In genomic region chr2:150133623-150134022, GRCh38 we compare ENCODE assay signal across 8 cellular contexts.
DNase-seq lines count a peak whose midpoint lies in the region; ATAC-seq lines count a peak whose summit lies in the region.

No MANE protein-coding gene starts in this region.

- no peak overlapping the region for H3K4me3 Mint-ChIP-seq in activated CD4-positive, alpha-beta T cell treated with anti-CD3 and anti-CD28 coated beads for 36 hours
- no peak overlapping the region for H3K4me3 Mint-ChIP-seq in activated CD4-positive, alpha-beta T cell treated with anti-CD3 and anti-CD28 coated beads, Interleukin-2, amount 10 ng/mL, durations not matched to agents 7 days and 5 days
- H3K4me3 Mint-ChIP-seq in CD8-positive, alpha-beta memory T cell, result no peak overlapping the region

- H3K4me3 ChIP-seq in CD8-positive, alpha-beta memory T cell (ENCODE audit: low read length), result no peak overlapping the region

- H3K9me3 Mint-ChIP-seq in activated CD4-positive, alpha-beta T cell treated with anti-CD3 and anti-CD28 coated beads for 36 hours (ENCODE audit: low read depth), result peaks cover 4% of the 10 kb centered on the region
- H3K9me3 Mint-ChIP-seq in activated CD4-positive, alpha-beta T cell treated with anti-CD3 and anti-CD28 coated beads, Interleukin-2, amount 10 ng/mL, durations not matched to agents 7 days and 5 days, result peaks cover 2% of the 10 kb centered on the region
- H3K9me3 Mint-ChIP-seq in CD8-positive, alpha-beta memory T cell, result peaks cover 0 to 8% (median 2%) of the 10 kb centered on the region in 5 donors

- H3K27ac ChIP-seq in CD8-positive, alpha-beta memory T cell (ENCODE audit: low read depth, low read length), result no peak overlapping the region

- DNase-seq in activated CD4-positive, alpha-beta T cell treated with anti-CD3 and anti-CD28 coated beads for 36 hours, result peak; percentile 19
- DNase-seq in activated CD4-positive, alpha-beta T cell treated with anti-CD3 and anti-CD28 coated beads, Interleukin-2, amount 10 ng/mL, durations not matched to agents 7 days and 5 days, result no peak
- DNase-seq in NCI-H69 (lab: John Stamatoyannopoulos, UW) (peak; percentile 69), fibroblast of the conjunctiva (ENCODE audit: low read depth) (peak; percentile 56)
- no peak for DNase-seq in central memory CD4-positive, alpha-beta T cell
- no peak for DNase-seq in CD8-positive, alpha-beta memory T cell

- CTCF ChIA-PET in activated CD4-positive, alpha-beta T cell treated with anti-CD3 and anti-CD28 coated beads for 36 hours (lab: Charles Lee), result no interaction called here
- CTCF ChIA-PET in activated CD4-positive, alpha-beta T cell treated with anti-CD3 and anti-CD28 coated beads, Interleukin-2, amount 10 ng/mL, durations not matched to agents 7 days and 5 days (lab: Charles Lee), result no interaction called here
- CTCF ChIA-PET in CD8-positive, alpha-beta memory T cell (lab: Charles Lee), result no interaction called here

- H3K36me3 ChIP-seq in CD8-positive, alpha-beta memory T cell (ENCODE audit: insufficient read depth, low read length), result no peaks in the 10 kb centered on the region

- ATAC-seq in activated CD4-positive, alpha-beta T cell treated with anti-CD3 and anti-CD28 coated beads for 36 hours, result peak; percentile 93
- ATAC-seq in HG02763 (IDR thresholded peaks at IDR 0.05; ENCODE audit: unreplicated experiment), result peak; percentile 92
- ATAC-seq in GM21737 (IDR thresholded peaks at IDR 0.05; ENCODE audit: unreplicated experiment), result no peak

- H3K27me3 ChIP-seq in CD8-positive, alpha-beta memory T cell (ENCODE audit: insufficient read depth, low read length, poor library complexity, severe bottlenecking), result no peaks in the 10 kb centered on the region

- H3K4me1 Mint-ChIP-seq in activated CD4-positive, alpha-beta T cell treated with anti-CD3 and anti-CD28 coated beads for 36 hours, result no peaks in the 10 kb centered on the region
- H3K4me1 Mint-ChIP-seq in activated CD4-positive, alpha-beta T cell treated with anti-CD3 and anti-CD28 coated beads, Interleukin-2, amount 10 ng/mL, durations not matched to agents 7 days and 5 days, result no peaks in the 10 kb centered on the region
- H3K4me1 Mint-ChIP-seq in CD8-positive, alpha-beta memory T cell, result no peaks in the 10 kb centered on the region

- POLR2A ChIA-PET in activated CD4-positive, alpha-beta T cell treated with anti-CD3 and anti-CD28 coated beads for 36 hours (lab: Charles Lee), result no interaction called here
- POLR2A ChIA-PET in activated CD4-positive, alpha-beta T cell treated with anti-CD3 and anti-CD28 coated beads, Interleukin-2, amount 10 ng/mL, durations not matched to agents 7 days and 5 days (lab: Charles Lee), result no interaction called here
- POLR2A ChIA-PET in CD8-positive, alpha-beta memory T cell (lab: Charles Lee), result no interaction called here

- no peak overlapping the region for H3K27ac Mint-ChIP-seq in activated CD4-positive, alpha-beta T cell treated with anti-CD3 and anti-CD28 coated beads for 36 hours
- H3K27ac Mint-ChIP-seq in activated CD4-positive, alpha-beta T cell treated with anti-CD3 and anti-CD28 coated beads, Interleukin-2, amount 10 ng/mL, durations not matched to agents 7 days and 5 days, result no peak overlapping the region
- H3K27ac Mint-ChIP-seq in CD8-positive, alpha-beta memory T cell, result no peak overlapping the region

- intact Hi-C loops in activated CD4-positive, alpha-beta T cell treated with anti-CD3 and anti-CD28 coated beads for 36 hours (cut with DNase I, micrococcal nuclease), result no loop called here

- no peaks in the 10 kb centered on the region for H3K4me1 ChIP-seq in CD8-positive, alpha-beta memory T cell (ENCODE audit: insufficient read depth, low read length)

- peaks cover 2% of the 10 kb centered on the region for H3K27me3 Mint-ChIP-seq in activated CD4-positive, alpha-beta T cell treated with anti-CD3 and anti-CD28 coated beads for 36 hours
- no peaks in the 10 kb centered on the region for H3K27me3 Mint-ChIP-seq in activated CD4-positive, alpha-beta T cell treated with anti-CD3 and anti-CD28 coated beads, Interleukin-2, amount 10 ng/mL, durations not matched to agents 7 days and 5 days
- no peaks in the 10 kb centered on the region for H3K27me3 Mint-ChIP-seq in CD8-positive, alpha-beta memory T cell

- H3K36me3 Mint-ChIP-seq in activated CD4-positive, alpha-beta T cell treated with anti-CD3 and anti-CD28 coated beads for 36 hours (ENCODE audit: low read depth), result no peaks in the 10 kb centered on the region
- H3K36me3 Mint-ChIP-seq in activated CD4-positive, alpha-beta T cell treated with anti-CD3 and anti-CD28 coated beads, Interleukin-2, amount 10 ng/mL, durations not matched to agents 7 days and 5 days (ENCODE audit: low read depth), result no peaks in the 10 kb centered on the region
- no peaks in the 10 kb centered on the region for H3K36me3 Mint-ChIP-seq in CD8-positive, alpha-beta memory T cell

- no peaks in the 10 kb centered on the region for H3K9me3 ChIP-seq in CD8-positive, alpha-beta memory T cell (ENCODE audit: low read length)

Comparison
In these comparisons a context has a peak if more than half of its experiments do, and no peak if none do; other contexts are left out.
1. DNase-seq: peak in activated CD4-positive, alpha-beta T cell treated with anti-CD3 and anti-CD28 coated beads for 36 hours (single experiment), NCI-H69 (single experiment) and fibroblast of the conjunctiva (single experiment); none in activated CD4-positive, alpha-beta T cell treated with anti-CD3 and anti-CD28 coated beads, Interleukin-2, amount 10 ng/mL, durations not matched to agents 7 days and 5 days (single experiment), central memory CD4-positive, alpha-beta T cell (single experiment) and CD8-positive, alpha-beta memory T cell (0 of 5).